10 cellular contexts compared by ENCODE assay signal in the genomic region with DNA sequence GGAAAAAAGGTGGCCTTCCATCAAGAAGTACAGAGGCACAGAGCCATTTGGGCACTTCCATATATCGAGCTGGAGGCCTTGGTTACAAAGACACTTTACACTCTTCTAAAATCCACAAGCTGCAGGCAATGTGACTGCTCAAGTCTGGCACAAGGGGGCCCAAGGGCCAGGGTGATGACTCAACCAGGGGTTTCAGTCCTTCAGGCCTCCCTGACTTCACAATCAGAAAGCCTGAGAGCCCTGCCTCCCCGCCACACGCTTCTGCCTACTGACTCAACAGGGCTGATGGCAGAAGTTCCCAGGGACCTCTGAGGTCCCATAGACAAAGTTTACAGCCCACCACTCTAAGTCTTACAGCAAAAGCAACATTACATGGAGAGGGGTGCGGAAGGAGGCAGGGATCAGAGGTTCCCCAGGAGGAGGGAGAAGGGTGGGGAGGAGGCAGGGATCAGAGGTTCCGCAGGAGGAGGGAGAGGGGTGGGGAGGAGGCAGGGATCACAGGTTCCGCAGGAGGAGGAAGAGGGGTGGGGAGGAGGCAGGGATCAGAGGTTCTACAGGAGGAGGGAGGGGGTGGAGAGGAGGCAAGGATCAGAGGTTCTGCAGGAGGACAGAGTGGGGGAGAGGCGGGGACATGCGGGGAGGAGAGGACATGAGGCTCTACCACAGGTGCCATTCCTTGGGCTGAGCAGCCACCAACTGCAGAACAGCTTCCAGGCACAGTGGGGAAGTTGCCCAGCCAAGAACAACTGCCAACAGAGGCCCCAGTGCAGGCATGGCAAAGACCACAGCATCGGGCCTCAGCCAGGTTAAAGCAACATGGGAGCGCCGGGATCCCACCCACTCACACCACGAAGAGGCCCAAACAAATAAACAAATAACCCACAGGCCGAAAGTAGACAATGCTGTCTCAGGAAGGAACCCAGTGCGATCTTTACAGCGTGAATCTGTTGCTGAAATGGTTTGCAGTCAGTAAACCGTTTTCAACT. TPM values are rescaled to one million over a fixed set of nuclear protein-coding genes. Genes with fewer than 3 reads are reported as not detected.
DNase-seq lines count a peak whose midpoint lies in the region; ATAC-seq and TF ChIP-seq lines count a peak whose summit lies in the region.
"Had no signal": no experiment of that assay in that cellular context is flagged by ENCODE, and none has a peak within 500 bp of the region (broad histone marks: within the 10 kb centered on the region; RNA-seq: fewer than 3 reads in every experiment).

No MANE protein-coding gene starts in this region.

- intact Hi-C loops in esophagus squamous epithelium (cut with DNase I), result no loop called here

- peaks cover 4% of the 10 kb centered on the region for H3K9me3 Mint-ChIP-seq in glutamatergic neuron (ENCODE audit: unreplicated experiment)
- H3K9me3 Mint-ChIP-seq: naive thymus-derived CD4-positive, alpha-beta T cell had no signal

- WGBS in esophagus squamous epithelium, 2 donors, result 53 to 60% methylated on average over 12 to 13 of the region's 16 CpGs

- peaks cover 8 to 95% (median 29%) of the 10 kb centered on the region in 3 donors for H3K4me1 ChIP-seq in esophagus squamous epithelium
- H3K4me1 ChIP-seq: A549 had no signal

- peak; percentile 2 to 35 for DNase-seq in NOMO-1 (lab: John Stamatoyannopoulos, UW; ENCODE audit: unreplicated experiment in 2 of 2)
- DNase-seq in NOMO-1 treated with dmso at 0.1 percent for 144 hours (lab: John Stamatoyannopoulos, UW; ENCODE audit: unreplicated experiment), result no peak
- peak; percentile 74 for DNase-seq in SK-MEL-5 (ENCODE audit: low read depth, low spot score)
- no peak for DNase-seq in esophagus squamous epithelium (lab: John Stamatoyannopoulos, UW)
- no peak for DNase-seq in coronary artery (ENCODE audit: low spot score)
- no peak for DNase-seq in omental fat pad (ENCODE audit: low spot score)
- no peak for DNase-seq in glutamatergic neuron

- H3K4me3 ChIP-seq in esophagus squamous epithelium (no peak overlapping the region), coronary artery (no peak overlapping the region)
- H3K4me3 ChIP-seq: A549 had no signal

- peaks cover 15% of the 10 kb centered on the region for H3K4me1 Mint-ChIP-seq in glutamatergic neuron (ENCODE audit: low read depth, unreplicated experiment)

- H3K36me3 Mint-ChIP-seq in glutamatergic neuron (ENCODE audit: unreplicated experiment), result peaks cover 7% of the 10 kb centered on the region

- H3K27me3 ChIP-seq in esophagus squamous epithelium, result no peaks in the 10 kb centered on the region

- peak; percentile 97 for ATAC-seq in HG02938 (IDR thresholded peaks at IDR 0.05; ENCODE audit: unreplicated experiment)
- ATAC-seq in omental fat pad (ENCODE audit: low FRiP score), result no peak
- ATAC-seq: naive thymus-derived CD4-positive, alpha-beta T cell had no signal

- TF ChIP-seq CTCF in esophagus squamous epithelium (IDR thresholded peaks at IDR 0.05), result peak in 1 of 6 experiments; percentile 11
- no peak for TF ChIP-seq CTCF in coronary artery (IDR thresholded peaks at IDR 0.05)
- TF ChIP-seq CTCF in omental fat pad (IDR thresholded peaks at IDR 0.05), result no peak
- no peak for TF ChIP-seq CTCF in glutamatergic neuron (IDR thresholded peaks at IDR 0.05; ENCODE audit: partially characterized antibody, unreplicated experiment)

- H3K27ac ChIP-seq in esophagus squamous epithelium (peak overlapping the region in 3 of 4 donors; percentile 48 to 57 (median 56)), coronary artery (no peak overlapping the region)
- H3K27ac ChIP-seq: A549 had no signal

- H3K36me3 ChIP-seq in esophagus squamous epithelium, result peaks cover 0 to 39% (median 0%) of the 10 kb centered on the region in 3 donors

- in situ Hi-C loops in SK-MEL-5 (cut with HindIII; ENCODE audit: low pct_unique_long_range_greater_than_20kb, low sequenced_read_pairs), result no loop called here

- H3K27ac Mint-ChIP-seq in glutamatergic neuron (ENCODE audit: unreplicated experiment), result no peak overlapping the region

- no peak for TF ChIP-seq POLR2A in esophagus squamous epithelium (IDR thresholded peaks at IDR 0.05)

- H3K27me3 Mint-ChIP-seq in glutamatergic neuron (ENCODE audit: unreplicated experiment), result peaks cover 3% of the 10 kb centered on the region
- H3K27me3 Mint-ChIP-seq: naive thymus-derived CD4-positive, alpha-beta T cell had no signal

- H3K4me3 Mint-ChIP-seq in glutamatergic neuron (ENCODE audit: unreplicated experiment), result no peak overlapping the region
- H3K4me3 Mint-ChIP-seq: naive thymus-derived CD4-positive, alpha-beta T cell had no signal

- no peaks in the 10 kb centered on the region for H3K9me3 ChIP-seq in esophagus squamous epithelium
- H3K9me3 ChIP-seq: A549 had no signal

RNA-seq across cellular contexts. Expression of gene SLC7A1, which starts 52.0 kb away (rescaled TPM):
- 31.5 and 33.8 TPM in 2 replicates for total RNA-seq in SK-MEL-5 (2014; rRNA removed; shearing (Covaris generic))
- polyA plus RNA-seq in SK-MEL-5 (2015; cell fraction: cytosol; rRNA removed), result 114 and 157 TPM in 2 replicates
- polyA plus RNA-seq in SK-MEL-5 (2015; cell fraction: nucleus; rRNA removed), result 62.2 and 69.9 TPM in 2 replicates
- total RNA-seq in esophagus squamous epithelium (100 to 1,000 TPM in 1 of 4 donors, 10 to 100 TPM in 3; 87.5 to 127 (median 93.9) TPM), omental fat pad (10 to 100 TPM; 18.5 to 60.5 (median 25.8) TPM), glutamatergic neuron (ENCODE audit: unreplicated experiment) (89.8 TPM)

Comparison
In these comparisons a context has a peak if more than half of its experiments do, and no peak if none do; other contexts are left out.
1. DNase-seq: peak in NOMO-1 (2 of 2) and SK-MEL-5 (single experiment); none in NOMO-1 treated with dmso at 0.1 percent for 144 hours (single experiment), esophagus squamous epithelium (single experiment), coronary artery (single experiment), omental fat pad (single experiment) and glutamatergic neuron (single experiment).
2. H3K27ac ChIP-seq: peak in esophagus squamous epithelium (3 of 4); none in coronary artery (0 of 2).